Comparison of ENCODE assay signal across 32 cellular contexts in the genomic region with DNA sequence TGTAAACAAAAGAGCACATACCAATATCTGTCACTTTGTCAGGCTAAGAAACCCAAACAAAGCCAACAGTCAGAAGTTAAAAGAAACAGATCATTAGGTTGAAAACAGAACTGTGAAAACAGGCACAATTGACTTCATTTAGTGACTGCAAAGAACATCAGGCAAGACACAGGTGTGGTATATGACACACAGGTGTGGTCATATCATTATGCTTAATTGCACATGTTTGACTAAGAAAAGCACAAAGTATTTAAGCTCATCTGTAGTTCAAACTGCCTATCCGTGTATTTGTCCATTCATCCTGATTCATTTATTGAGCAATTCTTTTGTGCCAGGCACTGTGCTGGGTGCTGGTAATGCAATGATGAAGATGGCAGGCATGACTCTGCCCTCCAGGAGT.
"Had no signal": no experiment of that assay in that cellular context is flagged by ENCODE, and none has a peak within 500 bp of the region (broad histone marks: within the 10 kb centered on the region; RNA-seq: fewer than 3 reads in every experiment).

No MANE protein-coding gene starts in this region.

- H3K4me1 Mint-ChIP-seq: activated CD4-positive, alpha-beta T cell treated with anti-CD3 and anti-CD28 coated beads for 36 hours; activated CD4-positive, alpha-beta T cell treated with anti-CD3 and anti-CD28 coated beads, Interleukin-2, amount 10 ng/mL, durations not matched to agents 24 days and 14 days; activated CD8-positive, alpha-beta memory T cell treated with anti-CD3 and anti-CD28 coated beads, Interleukin-2, amount 10 ng/mL, durations not matched to agents 7 days and 5 days; activated naive CD8-positive, alpha-beta T cell treated with anti-CD3 and anti-CD28 coated beads, Interleukin-2, amount 10 ng/mL, durations not matched to agents 7 days and 5 days; brain had no signal

- H3K4me3 Mint-ChIP-seq: activated CD4-positive, alpha-beta memory T cell treated with anti-CD3 and anti-CD28 coated beads for 36 hours; activated CD4-positive, alpha-beta T cell treated with anti-CD3 and anti-CD28 coated beads for 36 hours; activated CD4-positive, alpha-beta T cell treated with anti-CD3 and anti-CD28 coated beads, Interleukin-2, amount 10 ng/mL, durations not matched to agents 24 days and 14 days; activated CD8-positive, alpha-beta memory T cell treated with anti-CD3 and anti-CD28 coated beads, Interleukin-2, amount 10 ng/mL, durations not matched to agents 7 days and 5 days; activated CD8-positive, alpha-beta T cell treated with anti-CD3 and anti-CD28 coated beads, Interleukin-2, amount 10 ng/mL, durations not matched to agents 7 days and 5 days; activated naive CD4-positive, alpha-beta T cell treated with anti-CD3 and anti-CD28 coated beads for 36 hours; activated naive CD8-positive, alpha-beta T cell treated with anti-CD3 and anti-CD28 coated beads, Interleukin-2, amount 10 ng/mL, durations not matched to agents 7 days and 5 days; activated T-helper 1 cell treated with anti-CD3 and anti-CD28 coated beads, Interleukin-12 subunit alpha, Interleukin-12 subunit beta, Interleukin-2, Interleukin-4 antibody, amounts not matched to agents 30 ng/mL and 10 ng/mL and 1 ng/mL, durations not matched to agents 14 hours and 24 hours and 36 hours; brain; central memory CD8-positive, alpha-beta T cell; effector memory CD8-positive, alpha-beta T cell had no signal

- H3K9me3 Mint-ChIP-seq: activated T-helper 1 cell treated with anti-CD3 and anti-CD28 coated beads, Interleukin-12 subunit alpha, Interleukin-12 subunit beta, Interleukin-2, Interleukin-4 antibody, amounts not matched to agents 30 ng/mL and 10 ng/mL and 1 ng/mL, durations not matched to agents 14 hours and 24 hours and 36 hours; activated T-helper 2 cell treated with anti-CD3 and anti-CD28 coated beads, Interferon-gamma antibody, Interleukin-2, Interleukin-4, amounts not matched to agents 10 μg/mL and 5 μg/mL and 100 μg/mL, durations not matched to agents 14 hours and 24 hours and 36 hours; effector memory CD8-positive, alpha-beta T cell had no signal

- H3K27ac Mint-ChIP-seq: activated CD4-positive, alpha-beta memory T cell treated with anti-CD3 and anti-CD28 coated beads for 36 hours; activated CD4-positive, alpha-beta T cell treated with anti-CD3 and anti-CD28 coated beads for 36 hours; activated CD4-positive, alpha-beta T cell treated with anti-CD3 and anti-CD28 coated beads, Interleukin-2, amount 10 ng/mL, durations not matched to agents 24 days and 14 days; activated CD8-positive, alpha-beta memory T cell treated with anti-CD3 and anti-CD28 coated beads, Interleukin-2, amount 10 ng/mL, durations not matched to agents 7 days and 5 days; activated CD8-positive, alpha-beta T cell treated with anti-CD3 and anti-CD28 coated beads, Interleukin-2, amount 10 ng/mL, durations not matched to agents 7 days and 5 days; activated naive CD4-positive, alpha-beta T cell treated with anti-CD3 and anti-CD28 coated beads for 36 hours; activated naive CD4-positive, alpha-beta T cell treated with anti-CD3 and anti-CD28 coated beads, Interleukin-2, amount 50 U/mL, for 72 hours; activated naive CD8-positive, alpha-beta T cell treated with anti-CD3 and anti-CD28 coated beads, Interleukin-2, amount 10 ng/mL, durations not matched to agents 7 days and 5 days; activated T-helper 1 cell treated with anti-CD3 and anti-CD28 coated beads, Interleukin-12 subunit alpha, Interleukin-12 subunit beta, Interleukin-2, Interleukin-4 antibody, amounts not matched to agents 30 ng/mL and 10 ng/mL and 1 ng/mL, durations not matched to agents 14 hours and 24 hours and 36 hours; activated T-helper 2 cell treated with anti-CD3 and anti-CD28 coated beads, Interferon-gamma antibody, Interleukin-2, Interleukin-4, amounts not matched to agents 10 μg/mL and 5 μg/mL and 100 μg/mL, durations not matched to agents 14 hours and 24 hours and 36 hours; brain; effector memory CD8-positive, alpha-beta T cell had no signal

- H3K9me3 ChIP-seq: ascending aorta, breast epithelium, gastrocnemius medialis, heart right ventricle had no signal

- H3K27ac ChIP-seq: ascending aorta, breast epithelium, epithelial cell of prostate, foreskin keratinocyte, gastrocnemius medialis, heart right ventricle had no signal

- H3K4me1 ChIP-seq: ascending aorta, breast epithelium, foreskin keratinocyte, gastrocnemius medialis, heart right ventricle had no signal

- ATAC-seq: activated CD4-positive, alpha-beta T cell treated with anti-CD3 and anti-CD28 coated beads for 36 hours; activated CD8-positive, alpha-beta memory T cell treated with anti-CD3 and anti-CD28 coated beads, Interleukin-2, amount 10 ng/mL, durations not matched to agents 7 days and 5 days; activated CD8-positive, alpha-beta T cell treated with anti-CD3 and anti-CD28 coated beads, Interleukin-2, amount 10 ng/mL, durations not matched to agents 7 days and 5 days; activated naive CD4-positive, alpha-beta T cell treated with anti-CD3 and anti-CD28 coated beads, Interleukin-2, amount 50 U/mL, for 72 hours; effector memory CD8-positive, alpha-beta T cell; foreskin keratinocyte; gastrocnemius medialis; heart right ventricle had no signal

- DNase-seq: activated CD4-positive, alpha-beta memory T cell treated with anti-CD3 and anti-CD28 coated beads for 36 hours; activated CD4-positive, alpha-beta T cell treated with anti-CD3 and anti-CD28 coated beads for 36 hours; activated CD4-positive, alpha-beta T cell treated with anti-CD3 and anti-CD28 coated beads, Interleukin-2, amount 10 ng/mL, durations not matched to agents 24 days and 14 days; activated CD4-positive, CD25-positive, alpha-beta regulatory T cell; activated CD4-positive, CD25-positive, alpha-beta regulatory T cell treated with anti-CD3 and anti-CD28 coated beads, Interleukin-2, amount 50 U/mL, for 72 hours; activated CD8-positive, alpha-beta memory T cell treated with anti-CD3 and anti-CD28 coated beads, Interleukin-2, amount 10 ng/mL, durations not matched to agents 7 days and 5 days; activated CD8-positive, alpha-beta memory T cell treated with anti-CD3 and anti-CD28 coated beads, Interleukin-2, amount 50 U/mL, for 4 hours; activated CD8-positive, alpha-beta T cell treated with anti-CD3 and anti-CD28 coated beads, Interleukin-2, amount 10 ng/mL, durations not matched to agents 7 days and 5 days; activated effector memory CD4-positive, alpha-beta T cell treated with anti-CD3 and anti-CD28 coated beads, Interleukin-2, amount 50 U/mL, for 16 hours; activated naive CD4-positive, alpha-beta T cell treated with anti-CD3 and anti-CD28 coated beads for 36 hours; activated naive CD8-positive, alpha-beta T cell treated with anti-CD3 and anti-CD28 coated beads, Interleukin-2, amount 10 ng/mL, durations not matched to agents 7 days and 5 days; activated T-cell treated with anti-CD3 and anti-CD28 coated beads, Interleukin-2, amount 50 U/mL, for 1 hour; activated T-cell treated with anti-CD3 and anti-CD28 coated beads, Interleukin-2, amount 50 U/mL, for 48 hours; cortex of kidney; dermis blood vessel endothelial cell; effector CD4-positive, alpha-beta T cell; effector memory CD8-positive, alpha-beta T cell; foreskin keratinocyte; gastrocnemius medialis; heart right ventricle; T-helper 2 cell had no signal

- H3K36me3 ChIP-seq: ascending aorta, breast epithelium, gastrocnemius medialis, heart right ventricle had no signal

- H3K36me3 Mint-ChIP-seq: activated CD8-positive, alpha-beta memory T cell treated with anti-CD3 and anti-CD28 coated beads, Interleukin-2, amount 10 ng/mL, durations not matched to agents 7 days and 5 days; activated naive CD8-positive, alpha-beta T cell treated with anti-CD3 and anti-CD28 coated beads, Interleukin-2, amount 10 ng/mL, durations not matched to agents 7 days and 5 days had no signal

- H3K27me3 Mint-ChIP-seq: activated CD4-positive, alpha-beta memory T cell treated with anti-CD3 and anti-CD28 coated beads for 36 hours; activated CD4-positive, alpha-beta T cell treated with anti-CD3 and anti-CD28 coated beads for 36 hours; activated CD4-positive, alpha-beta T cell treated with anti-CD3 and anti-CD28 coated beads, Interleukin-2, amount 10 ng/mL, durations not matched to agents 24 days and 14 days; activated CD8-positive, alpha-beta memory T cell treated with anti-CD3 and anti-CD28 coated beads, Interleukin-2, amount 10 ng/mL, durations not matched to agents 7 days and 5 days; activated naive CD8-positive, alpha-beta T cell treated with anti-CD3 and anti-CD28 coated beads, Interleukin-2, amount 10 ng/mL, durations not matched to agents 7 days and 5 days; brain; central memory CD8-positive, alpha-beta T cell; effector memory CD8-positive, alpha-beta T cell had no signal

- H3K27me3 ChIP-seq: ascending aorta, breast epithelium, foreskin keratinocyte, gastrocnemius medialis, heart right ventricle had no signal

- FAIRE-seq: colon, endometrium, endothelial cell of umbilical vein had no signal

- H3K4me3 ChIP-seq: ascending aorta, breast epithelium, gastrocnemius medialis, heart right ventricle had no signal
